ENCODE assay signal across 2 cellular contexts in genomic region chr5:124580925-124581821, GRCh38.
TF ChIP-seq lines count a peak whose summit lies in the region.

No MANE protein-coding gene starts in this region.

TF ChIP-seq in SK-N-SH treated with all-trans-retinoic acid at 6 μM for 48 hours, 23 proteins besides CTCF, POLR2A, EP300 and RAD21:
- TF ChIP-seq, protein P1, sequence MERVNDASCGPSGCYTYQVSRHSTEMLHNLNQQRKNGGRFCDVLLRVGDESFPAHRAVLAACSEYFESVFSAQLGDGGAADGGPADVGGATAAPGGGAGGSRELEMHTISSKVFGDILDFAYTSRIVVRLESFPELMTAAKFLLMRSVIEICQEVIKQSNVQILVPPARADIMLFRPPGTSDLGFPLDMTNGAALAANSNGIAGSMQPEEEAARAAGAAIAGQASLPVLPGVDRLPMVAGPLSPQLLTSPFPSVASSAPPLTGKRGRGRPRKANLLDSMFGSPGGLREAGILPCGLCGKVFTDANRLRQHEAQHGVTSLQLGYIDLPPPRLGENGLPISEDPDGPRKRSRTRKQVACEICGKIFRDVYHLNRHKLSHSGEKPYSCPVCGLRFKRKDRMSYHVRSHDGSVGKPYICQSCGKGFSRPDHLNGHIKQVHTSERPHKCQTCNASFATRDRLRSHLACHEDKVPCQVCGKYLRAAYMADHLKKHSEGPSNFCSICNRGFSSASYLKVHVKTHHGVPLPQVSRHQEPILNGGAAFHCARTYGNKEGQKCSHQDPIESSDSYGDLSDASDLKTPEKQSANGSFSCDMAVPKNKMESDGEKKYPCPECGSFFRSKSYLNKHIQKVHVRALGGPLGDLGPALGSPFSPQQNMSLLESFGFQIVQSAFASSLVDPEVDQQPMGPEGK (CRISPR knock-in tag; IDR thresholded peaks at IDR 0.05; ENCODE audit: borderline replicate concordance) = no peak
- TF ChIP-seq, protein P2, sequence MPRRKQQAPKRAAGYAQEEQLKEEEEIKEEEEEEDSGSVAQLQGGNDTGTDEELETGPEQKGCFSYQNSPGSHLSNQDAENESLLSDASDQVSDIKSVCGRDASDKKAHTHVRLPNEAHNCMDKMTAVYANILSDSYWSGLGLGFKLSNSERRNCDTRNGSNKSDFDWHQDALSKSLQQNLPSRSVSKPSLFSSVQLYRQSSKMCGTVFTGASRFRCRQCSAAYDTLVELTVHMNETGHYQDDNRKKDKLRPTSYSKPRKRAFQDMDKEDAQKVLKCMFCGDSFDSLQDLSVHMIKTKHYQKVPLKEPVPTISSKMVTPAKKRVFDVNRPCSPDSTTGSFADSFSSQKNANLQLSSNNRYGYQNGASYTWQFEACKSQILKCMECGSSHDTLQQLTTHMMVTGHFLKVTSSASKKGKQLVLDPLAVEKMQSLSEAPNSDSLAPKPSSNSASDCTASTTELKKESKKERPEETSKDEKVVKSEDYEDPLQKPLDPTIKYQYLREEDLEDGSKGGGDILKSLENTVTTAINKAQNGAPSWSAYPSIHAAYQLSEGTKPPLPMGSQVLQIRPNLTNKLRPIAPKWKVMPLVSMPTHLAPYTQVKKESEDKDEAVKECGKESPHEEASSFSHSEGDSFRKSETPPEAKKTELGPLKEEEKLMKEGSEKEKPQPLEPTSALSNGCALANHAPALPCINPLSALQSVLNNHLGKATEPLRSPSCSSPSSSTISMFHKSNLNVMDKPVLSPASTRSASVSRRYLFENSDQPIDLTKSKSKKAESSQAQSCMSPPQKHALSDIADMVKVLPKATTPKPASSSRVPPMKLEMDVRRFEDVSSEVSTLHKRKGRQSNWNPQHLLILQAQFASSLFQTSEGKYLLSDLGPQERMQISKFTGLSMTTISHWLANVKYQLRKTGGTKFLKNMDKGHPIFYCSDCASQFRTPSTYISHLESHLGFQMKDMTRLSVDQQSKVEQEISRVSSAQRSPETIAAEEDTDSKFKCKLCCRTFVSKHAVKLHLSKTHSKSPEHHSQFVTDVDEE (CRISPR knock-in tag; IDR thresholded peaks at IDR 0.05) = no peak
- no peak for TF ChIP-seq ISL1 (CRISPR knock-in tag; IDR thresholded peaks at IDR 0.05)
- no peak for TF ChIP-seq TOX (CRISPR knock-in tag; IDR thresholded peaks at IDR 0.05; ENCODE audit: borderline replicate concordance)
- TF ChIP-seq CSDC2 (CRISPR knock-in tag; IDR thresholded peaks at IDR 0.05) = no peak
- TF ChIP-seq ZNF70 (CRISPR knock-in tag; IDR thresholded peaks at IDR 0.05) = no peak
- no peak for TF ChIP-seq ZNF8 (CRISPR knock-in tag; IDR thresholded peaks at IDR 0.05)
- no peak for TF ChIP-seq ESRRG (CRISPR knock-in tag; IDR thresholded peaks at IDR 0.05)
- no peak for TF ChIP-seq OSR1 (CRISPR knock-in tag; IDR thresholded peaks at IDR 0.05)
- TF ChIP-seq BACH2 (CRISPR knock-in tag; IDR thresholded peaks at IDR 0.05; ENCODE audit: borderline replicate concordance) = no peak
- TF ChIP-seq RARB (CRISPR knock-in tag; IDR thresholded peaks at IDR 0.05) = no peak
- TF ChIP-seq ZFP30 (CRISPR knock-in tag; IDR thresholded peaks at IDR 0.05) = no peak

TF ChIP-seq in HepG2, 621 proteins besides CTCF, POLR2A, EP300 and RAD21 (continued from another document and continues in another):
- TF ChIP-seq, protein P3, sequence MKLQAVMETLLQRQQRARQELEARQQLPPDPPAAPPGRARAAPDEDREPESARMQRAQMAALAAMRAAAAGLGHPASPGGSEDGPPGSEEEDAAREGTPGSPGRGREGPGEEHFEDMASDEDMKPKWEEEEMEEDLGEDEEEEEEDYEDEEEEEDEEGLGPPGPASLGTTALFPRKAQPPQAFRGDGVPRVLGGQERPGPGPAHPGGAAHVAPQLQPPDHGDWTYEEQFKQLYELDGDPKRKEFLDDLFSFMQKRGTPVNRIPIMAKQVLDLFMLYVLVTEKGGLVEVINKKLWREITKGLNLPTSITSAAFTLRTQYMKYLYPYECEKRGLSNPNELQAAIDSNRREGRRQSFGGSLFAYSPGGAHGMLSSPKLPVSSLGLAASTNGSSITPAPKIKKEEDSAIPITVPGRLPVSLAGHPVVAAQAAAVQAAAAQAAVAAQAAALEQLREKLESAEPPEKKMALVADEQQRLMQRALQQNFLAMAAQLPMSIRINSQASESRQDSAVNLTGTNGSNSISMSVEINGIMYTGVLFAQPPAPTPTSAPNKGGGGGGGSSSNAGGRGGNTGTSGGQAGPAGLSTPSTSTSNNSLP (IDR thresholded peaks at IDR 0.05; ENCODE audit: low read depth, low read length) = peak; percentile 80; the same call in 1 of the 2 replicates
- TF ChIP-seq ZKSCAN8 (CRISPR knock-in tag; IDR thresholded peaks at IDR 0.05; ENCODE audit: borderline replicate concordance) = peak; percentile 77; the same call in 1 of the 2 replicates
- no peak; the same call in 1 of the 2 replicates for TF ChIP-seq ONECUT2 (CRISPR knock-in tag; IDR thresholded peaks at IDR 0.05)
- TF ChIP-seq JUND (CRISPR knock-in tag; IDR thresholded peaks at IDR 0.05) = no peak
- TF ChIP-seq CREM (IDR thresholded peaks at IDR 0.05) = peak; percentile 68; the same call in 1 of the 2 replicates
- TF ChIP-seq CREM (CRISPR knock-in tag; IDR thresholded peaks at IDR 0.05) = no peak
- no peak for TF ChIP-seq ZNF790 (CRISPR knock-in tag; IDR thresholded peaks at IDR 0.05; ENCODE audit: borderline replicate concordance)
- TF ChIP-seq MIER2 (CRISPR knock-in tag; IDR thresholded peaks at IDR 0.05) = 0 out of 2 replicates have a peak, but pooled peaks have one; percentile 49
- TF ChIP-seq ZBTB42 (CRISPR knock-in tag; IDR thresholded peaks at IDR 0.05) = 0 out of 2 replicates have a peak, but pooled peaks have one; percentile 52
- TF ChIP-seq, protein P4, sequence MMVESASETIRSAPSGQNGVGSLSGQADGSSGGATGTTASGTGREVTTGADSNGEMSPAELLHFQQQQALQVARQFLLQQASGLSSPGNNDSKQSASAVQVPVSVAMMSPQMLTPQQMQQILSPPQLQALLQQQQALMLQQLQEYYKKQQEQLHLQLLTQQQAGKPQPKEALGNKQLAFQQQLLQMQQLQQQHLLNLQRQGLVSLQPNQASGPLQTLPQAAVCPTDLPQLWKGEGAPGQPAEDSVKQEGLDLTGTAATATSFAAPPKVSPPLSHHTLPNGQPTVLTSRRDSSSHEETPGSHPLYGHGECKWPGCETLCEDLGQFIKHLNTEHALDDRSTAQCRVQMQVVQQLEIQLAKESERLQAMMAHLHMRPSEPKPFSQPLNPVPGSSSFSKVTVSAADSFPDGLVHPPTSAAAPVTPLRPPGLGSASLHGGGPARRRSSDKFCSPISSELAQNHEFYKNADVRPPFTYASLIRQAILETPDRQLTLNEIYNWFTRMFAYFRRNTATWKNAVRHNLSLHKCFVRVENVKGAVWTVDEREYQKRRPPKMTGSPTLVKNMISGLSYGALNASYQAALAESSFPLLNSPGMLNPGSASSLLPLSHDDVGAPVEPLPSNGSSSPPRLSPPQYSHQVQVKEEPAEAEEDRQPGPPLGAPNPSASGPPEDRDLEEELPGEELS (CRISPR knock-in tag; IDR thresholded peaks at IDR 0.05) = peak; percentile 87
- TF ChIP-seq ZNF136 (CRISPR knock-in tag; IDR thresholded peaks at IDR 0.05; ENCODE audit: low read depth) = peak; percentile 91
- TF ChIP-seq, protein P5, sequence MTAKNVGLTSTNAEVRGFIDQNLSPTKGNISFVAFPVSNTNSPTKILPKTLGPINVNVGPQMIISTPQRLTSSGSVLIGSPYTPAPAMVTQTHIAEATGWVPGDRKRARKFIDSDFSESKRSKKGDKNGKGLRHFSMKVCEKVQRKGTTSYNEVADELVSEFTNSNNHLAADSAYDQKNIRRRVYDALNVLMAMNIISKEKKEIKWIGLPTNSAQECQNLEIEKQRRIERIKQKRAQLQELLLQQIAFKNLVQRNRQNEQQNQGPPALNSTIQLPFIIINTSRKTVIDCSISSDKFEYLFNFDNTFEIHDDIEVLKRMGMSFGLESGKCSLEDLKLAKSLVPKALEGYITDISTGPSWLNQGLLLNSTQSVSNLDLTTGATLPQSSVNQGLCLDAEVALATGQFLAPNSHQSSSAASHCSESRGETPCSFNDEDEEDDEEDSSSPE (CRISPR knock-in tag; IDR thresholded peaks at IDR 0.05) = 0 out of 2 replicates have a peak, but pooled peaks have one; percentile 11
- peak; percentile 53; the same call in 1 of the 2 replicates for TF ChIP-seq ZNF747 (CRISPR knock-in tag; IDR thresholded peaks at IDR 0.05; ENCODE audit: borderline replicate concordance)
- TF ChIP-seq MTA1 (CRISPR knock-in tag; IDR thresholded peaks at IDR 0.05; ENCODE audit: borderline replicate concordance) = peak; percentile 72; the same call in 1 of the 2 replicates
- TF ChIP-seq CBX5 (CRISPR knock-in tag; IDR thresholded peaks at IDR 0.05; ENCODE audit: borderline replicate concordance) = 0 out of 2 replicates have a peak, but pooled peaks have one; percentile 64
- no peak for TF ChIP-seq TBP (CRISPR knock-in tag; IDR thresholded peaks at IDR 0.05)
- TF ChIP-seq ZNF264 (CRISPR knock-in tag; IDR thresholded peaks at IDR 0.05) = peak; percentile 16; the same call in 1 of the 2 replicates
- TF ChIP-seq, protein P6, sequence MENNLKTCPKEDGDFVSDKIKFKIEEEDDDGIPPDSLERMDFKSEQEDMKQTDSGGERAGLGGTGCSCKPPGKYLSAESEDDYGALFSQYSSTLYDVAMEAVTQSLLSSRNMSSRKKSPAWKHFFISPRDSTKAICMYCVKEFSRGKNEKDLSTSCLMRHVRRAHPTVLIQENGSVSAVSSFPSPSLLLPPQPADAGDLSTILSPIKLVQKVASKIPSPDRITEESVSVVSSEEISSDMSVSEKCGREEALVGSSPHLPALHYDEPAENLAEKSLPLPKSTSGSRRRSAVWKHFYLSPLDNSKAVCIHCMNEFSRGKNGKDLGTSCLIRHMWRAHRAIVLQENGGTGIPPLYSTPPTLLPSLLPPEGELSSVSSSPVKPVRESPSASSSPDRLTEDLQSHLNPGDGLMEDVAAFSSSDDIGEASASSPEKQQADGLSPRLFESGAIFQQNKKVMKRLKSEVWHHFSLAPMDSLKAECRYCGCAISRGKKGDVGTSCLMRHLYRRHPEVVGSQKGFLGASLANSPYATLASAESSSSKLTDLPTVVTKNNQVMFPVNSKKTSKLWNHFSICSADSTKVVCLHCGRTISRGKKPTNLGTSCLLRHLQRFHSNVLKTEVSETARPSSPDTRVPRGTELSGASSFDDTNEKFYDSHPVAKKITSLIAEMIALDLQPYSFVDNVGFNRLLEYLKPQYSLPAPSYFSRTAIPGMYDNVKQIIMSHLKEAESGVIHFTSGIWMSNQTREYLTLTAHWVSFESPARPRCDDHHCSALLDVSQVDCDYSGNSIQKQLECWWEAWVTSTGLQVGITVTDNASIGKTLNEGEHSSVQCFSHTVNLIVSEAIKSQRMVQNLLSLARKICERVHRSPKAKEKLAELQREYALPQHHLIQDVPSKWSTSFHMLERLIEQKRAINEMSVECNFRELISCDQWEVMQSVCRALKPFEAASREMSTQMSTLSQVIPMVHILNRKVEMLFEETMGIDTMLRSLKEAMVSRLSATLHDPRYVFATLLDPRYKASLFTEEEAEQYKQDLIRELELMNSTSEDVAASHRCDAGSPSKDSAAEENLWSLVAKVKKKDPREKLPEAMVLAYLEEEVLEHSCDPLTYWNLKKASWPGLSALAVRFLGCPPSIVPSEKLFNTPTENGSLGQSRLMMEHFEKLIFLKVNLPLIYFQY (CRISPR knock-in tag; IDR thresholded peaks at IDR 0.05; ENCODE audit: borderline replicate concordance) = peak; percentile 32; the same call in 1 of the 2 replicates
- TF ChIP-seq MTA3 (CRISPR knock-in tag; IDR thresholded peaks at IDR 0.05) = no peak
- TF ChIP-seq AFF4 (CRISPR knock-in tag; IDR thresholded peaks at IDR 0.05) = 0 out of 2 replicates have a peak, but pooled peaks have one; percentile 45
- TF ChIP-seq, protein P7, sequence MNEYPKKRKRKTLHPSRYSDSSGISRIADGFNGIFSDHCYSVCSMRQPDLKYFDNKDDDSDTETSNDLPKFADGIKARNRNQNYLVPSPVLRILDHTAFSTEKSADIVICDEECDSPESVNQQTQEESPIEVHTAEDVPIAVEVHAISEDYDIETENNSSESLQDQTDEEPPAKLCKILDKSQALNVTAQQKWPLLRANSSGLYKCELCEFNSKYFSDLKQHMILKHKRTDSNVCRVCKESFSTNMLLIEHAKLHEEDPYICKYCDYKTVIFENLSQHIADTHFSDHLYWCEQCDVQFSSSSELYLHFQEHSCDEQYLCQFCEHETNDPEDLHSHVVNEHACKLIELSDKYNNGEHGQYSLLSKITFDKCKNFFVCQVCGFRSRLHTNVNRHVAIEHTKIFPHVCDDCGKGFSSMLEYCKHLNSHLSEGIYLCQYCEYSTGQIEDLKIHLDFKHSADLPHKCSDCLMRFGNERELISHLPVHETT (CRISPR knock-in tag; conservative IDR thresholded peaks at IDR 0.05) = 0 out of 2 replicates have a peak, but pooled peaks have one; percentile 56
- no peak for TF ChIP-seq RBM22 (optimal IDR thresholded peaks at IDR 0.05; ENCODE audit: low read length)
- TF ChIP-seq FOXA3 (CRISPR knock-in tag; IDR thresholded peaks at IDR 0.05) = peak; percentile 86
- TF ChIP-seq, protein P8, sequence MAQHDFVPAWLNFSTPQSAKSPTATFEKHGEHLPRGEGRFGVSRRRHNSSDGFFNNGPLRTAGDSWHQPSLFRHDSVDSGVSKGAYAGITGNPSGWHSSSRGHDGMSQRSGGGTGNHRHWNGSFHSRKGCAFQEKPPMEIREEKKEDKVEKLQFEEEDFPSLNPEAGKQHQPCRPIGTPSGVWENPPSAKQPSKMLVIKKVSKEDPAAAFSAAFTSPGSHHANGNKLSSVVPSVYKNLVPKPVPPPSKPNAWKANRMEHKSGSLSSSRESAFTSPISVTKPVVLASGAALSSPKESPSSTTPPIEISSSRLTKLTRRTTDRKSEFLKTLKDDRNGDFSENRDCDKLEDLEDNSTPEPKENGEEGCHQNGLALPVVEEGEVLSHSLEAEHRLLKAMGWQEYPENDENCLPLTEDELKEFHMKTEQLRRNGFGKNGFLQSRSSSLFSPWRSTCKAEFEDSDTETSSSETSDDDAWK (CRISPR knock-in tag; IDR thresholded peaks at IDR 0.05) = no peak
- peak; percentile 86 for TF ChIP-seq NR2F6 (IDR thresholded peaks at IDR 0.05)
- peak; percentile 89 for TF ChIP-seq NR2F6 (CRISPR knock-in tag; IDR thresholded peaks at IDR 0.05)
